Comparison of ENCODE assay signal across 10 cellular contexts in the genomic region with DNA sequence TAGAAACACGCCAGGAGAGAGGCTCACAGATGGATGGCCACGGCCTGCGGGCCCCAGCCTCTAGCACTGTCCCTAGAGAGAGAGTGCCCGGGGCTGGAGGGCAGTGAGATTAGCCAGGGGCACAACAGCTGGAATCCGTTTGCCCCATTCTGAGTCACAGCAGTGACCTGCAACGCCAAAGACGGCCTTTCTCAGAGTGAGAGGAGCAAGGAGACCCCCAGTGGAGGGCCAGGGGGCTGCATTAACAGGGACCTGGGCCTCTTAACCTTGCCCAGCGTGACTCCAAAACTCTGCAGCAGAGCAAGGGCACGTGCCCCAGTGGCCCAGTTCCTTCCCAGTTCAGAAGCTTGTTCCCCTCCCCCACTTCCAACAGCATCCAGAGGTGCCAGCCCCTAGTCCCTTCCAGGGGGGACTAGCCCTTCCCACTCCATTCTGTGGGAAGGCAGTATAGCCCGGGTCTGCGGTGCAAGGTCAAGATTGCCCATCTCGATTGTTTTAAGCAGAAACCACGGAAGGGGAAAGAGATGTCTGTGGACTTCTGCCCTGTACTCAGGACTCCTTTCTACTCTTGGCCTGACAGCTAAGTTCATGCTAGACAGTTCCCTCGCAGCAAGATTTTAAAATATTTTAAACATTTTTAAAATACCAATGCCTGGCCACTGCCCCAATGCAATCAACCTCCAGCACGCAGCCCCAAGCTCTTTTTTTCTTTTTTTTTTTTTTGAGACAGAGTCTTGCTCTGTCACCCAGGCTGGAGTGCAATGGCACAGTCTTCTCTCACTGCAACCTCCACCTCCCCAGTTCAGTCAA. TPM values are rescaled to one million over a fixed set of nuclear protein-coding genes. Genes with fewer than 3 reads are reported as not detected.
DNase-seq lines count a peak whose midpoint lies in the region; ATAC-seq and TF ChIP-seq lines count a peak whose summit lies in the region.
"Had no signal": no experiment of that assay in that cellular context is flagged by ENCODE, and none has a peak within 500 bp of the region (broad histone marks: within the 10 kb centered on the region; RNA-seq: fewer than 3 reads in every experiment).

No MANE protein-coding gene starts in this region.

- no peak overlapping the region for H4K8ac ChIP-seq in IMR-90 (ENCODE audit: low read depth in 2 of 2, low read length in 2 of 2)

- H3K56ac ChIP-seq in IMR-90 (ENCODE audit: extremely low read depth, insufficient read depth, low read length), result no peak overlapping the region

- H3K9ac ChIP-seq in IMR-90 (ENCODE audit: low read depth, low read length), result no peak overlapping the region
- H3K9ac ChIP-seq in neural progenitor cell, result no peak overlapping the region

- peak; percentile 30; the same call in 1 of the 2 replicates for TF ChIP-seq RAD21 in IMR-90 (IDR thresholded peaks at IDR 0.05; ENCODE audit: low read length)

- H3K27ac Mint-ChIP-seq in Caco-2 (ENCODE audit: unreplicated experiment) (peak overlapping the region; percentile 70), neural progenitor cell (no peak overlapping the region)

- no peaks in the 10 kb centered on the region for H3K36me3 ChIP-seq in Caco-2 (ENCODE audit: control insufficient read depth, insufficient read depth, low read length)
- H3K36me3 ChIP-seq in IMR-90 (ENCODE audit: control insufficient read depth, insufficient read depth, low read length), result no peaks in the 10 kb centered on the region
- H3K36me3 ChIP-seq in neural progenitor cell, result no peaks in the 10 kb centered on the region
- H3K36me3 ChIP-seq: ascending aorta had no signal

- no peak overlapping the region for H3K18ac ChIP-seq in IMR-90 (ENCODE audit: low read depth, low read length)

- no peaks in the 10 kb centered on the region for H3K27me3 Mint-ChIP-seq in Caco-2 (ENCODE audit: insufficient read depth, unreplicated experiment)
- peaks cover 2% of the 10 kb centered on the region for H3K27me3 Mint-ChIP-seq in neural progenitor cell (ENCODE audit: insufficient read depth, low read depth)

- no peaks in the 10 kb centered on the region for H3F3A ChIP-seq in neural progenitor cell (ENCODE audit: low read depth)

- no peak overlapping the region for H3K14ac ChIP-seq in IMR-90 (replicated peaks; ENCODE audit: low read depth, low read length)

- no peaks in the 10 kb centered on the region for H3K79me1 ChIP-seq in IMR-90 (ENCODE audit: low read depth in 1 of 2, low read length in 2 of 2)

- dilution Hi-C loops in IMR-90 (cut with HindIII; ENCODE audit: low sequenced_read_pairs, unreplicated experiment), result no loop called here

- H3K4me3 ChIP-seq in Caco-2 (ENCODE audit: low read depth, low read length) (no peak overlapping the region), IMR-90 (ENCODE audit: insufficient read depth, low read depth, low read length) (no peak overlapping the region), neural progenitor cell (no peak overlapping the region)
- H3K4me3 ChIP-seq: ascending aorta had no signal

- H3K9me1 ChIP-seq in IMR-90 (ENCODE audit: insufficient read depth, low read length), result 0 out of 2 replicates have a peak, but pooled peaks cover 2% of the 10 kb centered on the region

- H2AFZ ChIP-seq in IMR-90 (replicated peaks; ENCODE audit: low read length, poor library complexity), result peak overlapping the region; percentile 1
- peak overlapping the region; percentile 32 for H2AFZ ChIP-seq in neural progenitor cell (replicated peaks)

- H4K5ac ChIP-seq in IMR-90 (ENCODE audit: low read depth, low read length), result no peak overlapping the region

- H3K4me2 ChIP-seq in IMR-90 (ENCODE audit: low read depth, low read length) (no peak overlapping the region), neural progenitor cell (no peak overlapping the region)

- H3K4ac ChIP-seq in IMR-90 (ENCODE audit: low read depth, low read length), result no peak overlapping the region

- intact Hi-C loops in Caco-2 (cut with micrococcal nuclease; ENCODE audit: unreplicated experiment), result loop anchor here (2.0 to 5.0 kb wide), 2 partner anchors 51 to 91 kb away; a partner anchor contains a TSS
- intact Hi-C loops in IMR-90 (cut with micrococcal nuclease), result no loop called here

- H3K23ac ChIP-seq in IMR-90 (ENCODE audit: low read depth, low read length), result no peak overlapping the region

- H2BK15ac ChIP-seq in IMR-90 (ENCODE audit: low read depth, low read length), result no peak overlapping the region; the same call in 2 of the 3 replicates

- in situ Hi-C loops in IMR-90 (cut with MboI; ENCODE audit: low sequenced_read_pairs), result no loop called here

- no peak overlapping the region for H3K27ac ChIP-seq in IMR-90 (ENCODE audit: insufficient read depth, low read length)
- H3K27ac ChIP-seq in neural progenitor cell, result no peak overlapping the region
- H3K27ac ChIP-seq: ascending aorta had no signal

- H2BK120ac ChIP-seq in IMR-90 (ENCODE audit: low read depth, low read length), result no peak overlapping the region

- CTCF ChIA-PET in Caco-2 (lab: Charles Lee), result interaction anchor here (0.8 to 1.3 kb wide), 3 partner anchors 18 to 39 kb away, joined by 3 to 6 read pairs (median 4); no protein-coding TSS in a partner anchor
- CTCF ChIA-PET in IMR-90 (lab: Yijun Ruan, JAX), result interaction anchor here (0.7 kb wide), 1 partner anchor 12 kb away, joined by 3 read pairs; no protein-coding TSS in a partner anchor

- H2BK5ac ChIP-seq in IMR-90 (ENCODE audit: low read depth, low read length, poor library complexity, severe bottlenecking), result no peak overlapping the region

- H3K9me3 ChIP-seq in Caco-2, result no peaks in the 10 kb centered on the region; the same call in 1 of the 2 replicates
- H3K9me3 ChIP-seq in IMR-90 (ENCODE audit: control insufficient read depth, insufficient read depth, low read length), result peaks cover 3% of the 10 kb centered on the region; the same call in 1 of the 2 replicates
- no peaks in the 10 kb centered on the region for H3K9me3 ChIP-seq in neural progenitor cell (ENCODE audit: low read depth)
- H3K9me3 ChIP-seq: ascending aorta had no signal

- WGBS in IMR-90 (ENCODE audit: extremely low coverage in 2 of 2, insufficient read length in 1 of 2), 2 experiments, result 70% methylated on average over 7 of the region's 15 CpGs; no CpG with 5 or more reads in 1 of the 2 experiments

- H3K27me3 ChIP-seq in Caco-2 (replicated peaks; ENCODE audit: control insufficient read depth, insufficient read depth, low read length) (no peaks in the 10 kb centered on the region), IMR-90 (ENCODE audit: control insufficient read depth, insufficient read depth, low read length) (peaks cover 8% of the 10 kb centered on the region), neural progenitor cell (no peaks in the 10 kb centered on the region)
- H3K27me3 ChIP-seq: ascending aorta had no signal

- no peak overlapping the region; the same call in 1 of the 2 replicates for H2AK5ac ChIP-seq in IMR-90 (ENCODE audit: low read depth, low read length)

- BruUV-seq in Caco-2 (replicated peaks; lab: Mats Ljungman, UMichigan) (no TSS peak), IMR-90 (replicated peaks; lab: Mats Ljungman, UMichigan) (no TSS peak)

- POLR2A ChIA-PET in Caco-2 (lab: Charles Lee) (interaction anchor here (0.6 kb wide), 1 partner anchor 48 kb away, joined by 3 read pairs; no protein-coding TSS in a partner anchor), IMR-90 (lab: Charles Lee; ENCODE audit: unreplicated experiment) (interaction anchor here (0.6 kb wide), 1 partner anchor 153 kb away, joined by 4 read pairs; no protein-coding TSS in a partner anchor)

- no peak overlapping the region for H3K4me3 Mint-ChIP-seq in Caco-2 (ENCODE audit: unreplicated experiment)
- no peak overlapping the region for H3K4me3 Mint-ChIP-seq in neural progenitor cell

- DNase-seq in Caco-2 (peak in 1 of 2 experiments; percentile 60), IMR-90 (no peak), dermis blood vessel endothelial cell (peak; percentile 26), neural progenitor cell (ENCODE audit: low spot score) (peak; percentile 73), NCI-H446 (lab: John Stamatoyannopoulos, UW) (no peak), glomerular visceral epithelial cell (ENCODE audit: extremely low spot score) (no peak)
- DNase-seq: activated CD4-positive, alpha-beta T cell treated with anti-CD3 and anti-CD28 coated beads for 48 hours had no signal

- H4K20me1 ChIP-seq in IMR-90 (ENCODE audit: insufficient read depth, low read length), result no peaks in the 10 kb centered on the region
- no peaks in the 10 kb centered on the region for H4K20me1 ChIP-seq in neural progenitor cell (ENCODE audit: low read depth)

- H3K79me2 ChIP-seq in neural progenitor cell (ENCODE audit: low read depth), result no peaks in the 10 kb centered on the region

- H2AK9ac ChIP-seq in IMR-90 (replicated peaks; ENCODE audit: low read depth, low read length, poor library complexity), result peak overlapping the region; percentile 83

- ATAC-seq in IMR-90 (ENCODE audit: low read depth) (no peak), GM19397 (IDR thresholded peaks at IDR 0.05; ENCODE audit: unreplicated experiment) (no peak), GM21576 (IDR thresholded peaks at IDR 0.05; ENCODE audit: unreplicated experiment) (no peak)

- no peak overlapping the region; the same call in 1 of the 2 replicates for H4K91ac ChIP-seq in IMR-90 (ENCODE audit: insufficient read depth, low read depth, low read length)

- no peaks in the 10 kb centered on the region for H3K9me3 Mint-ChIP-seq in Caco-2 (ENCODE audit: unreplicated experiment)
- peaks cover 3% of the 10 kb centered on the region for H3K9me3 Mint-ChIP-seq in neural progenitor cell

- H3K36me3 Mint-ChIP-seq in Caco-2 (ENCODE audit: insufficient read depth, unreplicated experiment) (no peaks in the 10 kb centered on the region), neural progenitor cell (no peaks in the 10 kb centered on the region)

- TF ChIP-seq POLR2A in IMR-90 (IDR thresholded peaks at IDR 0.05; ENCODE audit: low read depth, low read length), result no peak

- peaks cover 30% of the 10 kb centered on the region for H3K4me1 Mint-ChIP-seq in Caco-2 (ENCODE audit: low read depth, unreplicated experiment)
- peaks cover 10% of the 10 kb centered on the region for H3K4me1 Mint-ChIP-seq in neural progenitor cell

- TF ChIP-seq CTCF in Caco-2 (IDR thresholded peaks at IDR 0.05; ENCODE audit: insufficient read depth in 1 of 2, low read depth in 1 of 2, low read length in 1 of 2, severe bottlenecking in 1 of 2, unreplicated experiment in 1 of 2), result peak; percentile 41 to 44
- peak; percentile 13; the same call in 1 of the 2 replicates for TF ChIP-seq CTCF in IMR-90 (conservative IDR thresholded peaks at IDR 0.05; ENCODE audit: low read depth, low read length)
- peak; percentile 62 for TF ChIP-seq CTCF in neural progenitor cell (IDR thresholded peaks at IDR 0.05)

- no peak overlapping the region for H2BK20ac ChIP-seq in IMR-90 (ENCODE audit: low read depth, low read length)

- peaks cover 38% of the 10 kb centered on the region for H3K4me1 ChIP-seq in Caco-2
- H3K4me1 ChIP-seq in IMR-90 (ENCODE audit: control insufficient read depth, insufficient read depth, low read length), result peaks cover 19% of the 10 kb centered on the region
- peaks cover 3% of the 10 kb centered on the region for H3K4me1 ChIP-seq in neural progenitor cell
- H3K4me1 ChIP-seq: ascending aorta had no signal

RNA-seq across cellular contexts. Expression of a gene that starts 50.9 kb away (rescaled TPM):
- total RNA-seq in Caco-2 (2022), result 198 and 205 TPM in 2 replicates
- total RNA-seq in IMR-90 (2012; rRNA removed), result 18.1 and 19.7 TPM in 2 replicates
- 25.7 and 26.4 TPM in 2 replicates for polyA plus RNA-seq in IMR-90 (2012; rRNA removed)
- polyA plus RNA-seq in IMR-90 (2012; cell fraction: cytosol; rRNA removed), result 18.6 and 33.9 TPM in 2 replicates
- polyA plus RNA-seq in IMR-90 (2012; cell fraction: nucleus; rRNA removed; ENCODE audit: low replicate concordance), result 48.9 and 50.9 TPM in 2 replicates
- 34.4 and 49.0 TPM in 2 replicates for total RNA-seq in dermis blood vessel endothelial cell
- 26.9 and 55.9 TPM in 2 replicates for total RNA-seq in neural progenitor cell (ENCODE audit: low replicate concordance)

Comparison
In these comparisons a context has a peak if more than half of its experiments do, and no peak if none do; other contexts are left out.
1. DNase-seq: peak in dermis blood vessel endothelial cell (single experiment) and neural progenitor cell (single experiment); none in IMR-90 (single experiment), NCI-H446 (0 of 2) and glomerular visceral epithelial cell (single experiment).
2. Peak in every context shown above with its lines, with median percentiles within 50 percentile points of each other: CTCF ChIP-seq.